Comparison of ENCODE assay signal across 9 cellular contexts in genomic region chrX:118751950-118752783, GRCh38.
DNase-seq lines count a peak whose midpoint lies in the region; ATAC-seq lines count a peak whose summit lies in the region.
"Had no signal": no experiment of that assay in that cellular context is flagged by ENCODE, and none has a peak within 500 bp of the region (broad histone marks: within the 10 kb centered on the region; RNA-seq: fewer than 3 reads in every experiment).

No MANE protein-coding gene starts in this region.

- peak; percentile 63 to 74 for DNase-seq in AML-193 (lab: John Stamatoyannopoulos, UW)
- DNase-seq in NOMO-1 treated with DMSO at 0.1 percent for 48 hours (lab: John Stamatoyannopoulos, UW; ENCODE audit: unreplicated experiment) = peak; percentile 90
- no peak for DNase-seq in NCI-H1092 treated with DMSO at 0.1 percent for 48 hours (lab: John Stamatoyannopoulos, UW)
- no peak for DNase-seq in GOT3 (lab: John Stamatoyannopoulos, UW)
- no peak for DNase-seq in NCI-H1048 (lab: John Stamatoyannopoulos, UW)
- DNase-seq in activated CD8-positive, alpha-beta memory T cell treated with anti-CD3 and anti-CD28 coated beads, Interleukin-2, amount 50 U/mL, for 4 hours = no peak
- DNase-seq: activated CD4-positive, alpha-beta T cell treated with anti-CD3 and anti-CD28 coated beads, Interleukin-2, amount 50 U/mL, for 4 hours had no signal

- ATAC-seq in GM19324 (IDR thresholded peaks at IDR 0.05; ENCODE audit: low FRiP score, unreplicated experiment) (peak; percentile 87), HG02973 (IDR thresholded peaks at IDR 0.05; ENCODE audit: unreplicated experiment) (peak; percentile 88)

Comparison
In these comparisons a context has a peak if more than half of its experiments do, and no peak if none do; other contexts are left out.
1. DNase-seq: peak in AML-193 (2 of 2) and NOMO-1 treated with DMSO at 0.1 percent for 48 hours (single experiment); none in NCI-H1092 treated with DMSO at 0.1 percent for 48 hours (single experiment), GOT3 (single experiment), NCI-H1048 (single experiment) and activated CD8-positive, alpha-beta memory T cell treated with anti-CD3 and anti-CD28 coated beads, Interleukin-2, amount 50 U/mL, for 4 hours (single experiment).